Comparison of ENCODE assay signal across 8 cellular contexts in the genomic region with DNA sequence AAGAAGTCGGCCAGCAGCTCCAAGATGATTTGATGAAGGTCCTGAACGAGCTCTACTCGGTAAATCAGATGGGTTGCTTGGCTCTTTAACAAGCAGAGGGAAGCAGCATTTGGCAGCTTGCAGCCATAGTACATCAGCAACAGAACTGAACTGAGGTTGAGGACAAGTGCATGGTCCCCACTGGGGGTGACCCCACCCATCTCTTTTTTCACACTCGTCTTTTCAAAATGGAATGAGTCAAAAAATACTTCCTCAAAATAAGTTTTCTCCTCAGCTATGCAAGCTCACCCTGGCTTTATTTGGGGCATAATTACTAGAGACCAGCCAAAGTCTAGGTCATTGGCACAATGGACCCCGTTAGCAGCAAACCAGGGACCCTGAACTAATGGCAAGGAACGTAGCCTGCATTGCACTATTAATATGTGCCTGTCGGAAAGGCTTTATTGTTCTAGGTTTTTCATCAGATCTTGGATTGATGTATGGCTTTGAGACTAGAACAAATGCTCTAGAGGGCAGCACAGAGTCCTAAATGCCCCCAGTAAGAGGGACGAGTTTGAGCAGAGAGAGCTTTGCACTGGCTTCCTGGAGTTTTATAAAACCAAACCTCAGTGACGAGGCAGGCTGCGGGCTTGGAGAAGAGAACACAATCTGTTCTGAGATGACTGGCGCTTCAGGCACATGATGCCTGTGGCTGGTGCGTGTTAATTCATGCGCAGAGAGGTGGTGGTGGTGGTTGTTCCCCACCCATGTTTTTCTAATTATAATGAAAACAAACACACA.
A peak's percentile ranks its signal among the peaks of the same experiment; 100 is the strongest.
DNase-seq lines count a peak whose midpoint lies in the region; ATAC-seq and TF ChIP-seq lines count a peak whose summit lies in the region.
"Not testable (repeated sequence)": the region's sequence is repeated elsewhere in the genome, so short reads cannot be mapped to it uniquely, and the experiment has no call there.

No MANE protein-coding gene starts in this region.

- not testable (repeated sequence) for H3K9ac ChIP-seq in PC-3 (ENCODE audit: low read length); mesendoderm (ENCODE audit: low read length)

- not testable (repeated sequence) for H3K9me2 ChIP-seq in PC-3 (replicated peaks; ENCODE audit: low read length)

- H2AK5ac ChIP-seq in mesendoderm (ENCODE audit: low read length): not testable (repeated sequence)

- H3K4me1 Mint-ChIP-seq in MCF 10A (ENCODE audit: insufficient read depth, unreplicated experiment): not testable (repeated sequence)

- H4K5ac ChIP-seq in mesendoderm (ENCODE audit: low read length): not testable (repeated sequence)

- POLR2A ChIA-PET in PC-3 (lab: Charles Lee; ENCODE audit: unreplicated experiment); MCF 10A (lab: Yijun Ruan, JAX): not testable (repeated sequence)

- not testable (repeated sequence) for H3K79me2 ChIP-seq in PC-3 (ENCODE audit: low read length); mesendoderm (ENCODE audit: control insufficient read depth, insufficient read depth, low read length)

- H3F3A ChIP-seq in PC-3 (ENCODE audit: low read length, unreplicated experiment): not testable (repeated sequence)

- H3K23ac ChIP-seq in mesendoderm (ENCODE audit: low read length): not testable (repeated sequence)

- WGBS in mesendoderm (ENCODE audit: extremely low coverage, insufficient coverage, low lambda C conversion rate): no CpG with 5 or more reads among the region's 13 CpGs

- not testable (repeated sequence) for H3K79me1 ChIP-seq in mesendoderm (ENCODE audit: low read length)

- not testable (repeated sequence) for H3K27me3 Mint-ChIP-seq in MCF 10A (ENCODE audit: insufficient read depth, unreplicated experiment)

- H3K9me3 ChIP-seq in PC-3 (ENCODE audit: low read length): not testable (repeated sequence)

- H3K36me3 Mint-ChIP-seq in MCF 10A (ENCODE audit: insufficient read depth, unreplicated experiment): not testable (repeated sequence)

- not testable (repeated sequence) for H3K27ac Mint-ChIP-seq in MCF 10A (ENCODE audit: low read depth, unreplicated experiment)

- CTCF ChIA-PET in PC-3 (lab: Charles Lee); MCF 10A (lab: Yijun Ruan, JAX): not testable (repeated sequence)

- not testable (repeated sequence) for H3K4me1 ChIP-seq in PC-3 (ENCODE audit: insufficient read depth, low read length); mesendoderm (ENCODE audit: control insufficient read depth, low read depth, low read length)

- H3K4ac ChIP-seq in mesendoderm (ENCODE audit: low read depth, low read length): not testable (repeated sequence)

- H3K18ac ChIP-seq in mesendoderm (ENCODE audit: low read length): not testable (repeated sequence)

- peak; percentile 1 for DNase-seq in ELF-1 (ENCODE audit: low read depth, low spot score)
- not testable (repeated sequence) for DNase-seq in PC-3
- DNase-seq in activated T-cell treated with anti-CD3 and anti-CD28 coated beads for 24 hours (ENCODE audit: low read depth): peak; percentile 5
- DNase-seq in MCF 10A (ENCODE audit: unreplicated experiment): peak; percentile 3
- peak; percentile 20 for DNase-seq in globus pallidus (ENCODE audit: low spot score)
- DNase-seq in mesendoderm: peak; percentile 3
- peak; percentile 0 to 1 for DNase-seq in stimulated activated CD8-positive, alpha-beta memory T cell treated with anti-CD3 and anti-CD28 coated beads, Interleukin-7, amount 100 ng/mL, for 4 hours (ENCODE audit: low read depth in 2 of 2)

- not testable (repeated sequence) for H3K9me3 Mint-ChIP-seq in MCF 10A (ENCODE audit: unreplicated experiment)

- not testable (repeated sequence) for H4K20me1 ChIP-seq in PC-3 (ENCODE audit: low read length)

- not testable (repeated sequence) for H3K56ac ChIP-seq in mesendoderm (ENCODE audit: low read length)

- not testable (repeated sequence) for H2BK120ac ChIP-seq in mesendoderm (ENCODE audit: low read depth, low read length)

- intact Hi-C loops in PC-3 (cut with micrococcal nuclease); MCF 10A (cut with micrococcal nuclease): not testable (repeated sequence)

- not testable (repeated sequence) for BruUV-seq in PC-3 (replicated peaks; lab: Mats Ljungman, UMichigan); MCF 10A (replicated peaks; lab: Mats Ljungman, UMichigan)

- H3K27ac ChIP-seq in PC-3 (ENCODE audit: low read length); mesendoderm (ENCODE audit: low read depth, low read length): not testable (repeated sequence)

- not testable (repeated sequence) for H2BK15ac ChIP-seq in mesendoderm (replicated peaks; ENCODE audit: low read depth)

- not testable (repeated sequence) for H2AFZ ChIP-seq in PC-3 (ENCODE audit: low read length)

- not testable (repeated sequence) for H4K8ac ChIP-seq in mesendoderm (ENCODE audit: low read depth, low read length)

- not testable (repeated sequence) for H3K4me2 ChIP-seq in PC-3 (ENCODE audit: low read length); mesendoderm (ENCODE audit: low read length)

- H3K27me3 ChIP-seq in PC-3 (ENCODE audit: low read length); mesendoderm (ENCODE audit: insufficient read depth, low read length, poor library complexity): not testable (repeated sequence)

- TF ChIP-seq CTCF in PC-3 (conservative IDR thresholded peaks at IDR 0.05; ENCODE audit: low read depth, low read length); MCF 10A (IDR thresholded peaks at IDR 0.05; ENCODE audit: unreplicated experiment): not testable (repeated sequence)

- ATAC-seq in HG02588 (IDR thresholded peaks at IDR 0.05; ENCODE audit: unreplicated experiment) (peak; percentile 57), PC-3 (peak; percentile 46; the same call in 1 of the 2 replicates)

- not testable (repeated sequence) for H3K36me3 ChIP-seq in PC-3 (ENCODE audit: low read depth, low read length); mesendoderm (ENCODE audit: control insufficient read depth, insufficient read depth, low read length)

- H2BK5ac ChIP-seq in mesendoderm (ENCODE audit: low read length): not testable (repeated sequence)

- H3K4me3 ChIP-seq in PC-3 (ENCODE audit: low read length); mesendoderm (ENCODE audit: low read length): not testable (repeated sequence)

- not testable (repeated sequence) for H3K4me3 Mint-ChIP-seq in MCF 10A (ENCODE audit: unreplicated experiment)
